Comparison of ENCODE assay signal across 14 cellular contexts in genomic region chr4:147901388-147901787, GRCh38.
DNase-seq lines count a peak whose midpoint lies in the region; ATAC-seq and TF ChIP-seq lines count a peak whose summit lies in the region.
"Had no signal": no experiment of that assay in that cellular context is flagged by ENCODE, and none has a peak within 500 bp of the region (broad histone marks: within the 10 kb centered on the region; RNA-seq: fewer than 3 reads in every experiment).

No MANE protein-coding gene starts in this region.

- H2AK9ac ChIP-seq in IMR-90 (replicated peaks; ENCODE audit: low read depth, low read length, poor library complexity), result no peak overlapping the region

- H4K8ac ChIP-seq in IMR-90 (ENCODE audit: low read depth in 2 of 2, low read length in 2 of 2), result no peak overlapping the region

- DNase-seq in EL (peak; percentile 6), IMR-90 (peak; percentile 38), fibroblast of the aortic adventitia (ENCODE audit: low read depth) (peak; percentile 22), UCSD-AML1 (lab: John Stamatoyannopoulos, UW; ENCODE audit: unreplicated experiment) (no peak), OCI-M1 (lab: John Stamatoyannopoulos, UW) (no peak), suprapubic skin (ENCODE audit: low spot score in 2 of 2) (no peak), HPDE6-E6E7 (ENCODE audit: extremely low spot score) (no peak)
- DNase-seq: BE2C; CD4-positive, alpha-beta memory T cell; DMS79; GF-D8; KG1 had no signal

- no peak overlapping the region for H3K18ac ChIP-seq in IMR-90 (ENCODE audit: low read depth, low read length)

- H4K20me1 ChIP-seq in IMR-90 (ENCODE audit: insufficient read depth, low read length), result no peaks in the 10 kb centered on the region

- H3K4ac ChIP-seq in IMR-90 (ENCODE audit: low read depth, low read length), result no peak overlapping the region

- H3K9me3 ChIP-seq in IMR-90 (ENCODE audit: control insufficient read depth, insufficient read depth, low read length) (no peaks in the 10 kb centered on the region), suprapubic skin (no peaks in the 10 kb centered on the region)
- H3K9me3 ChIP-seq: BE2C had no signal

- intact Hi-C loops in IMR-90 (cut with micrococcal nuclease), result no loop called here

- no peak overlapping the region for H2BK120ac ChIP-seq in IMR-90 (ENCODE audit: low read depth, low read length)

- TF ChIP-seq EP300 in suprapubic skin (IDR thresholded peaks at IDR 0.05), result no peak

- BruUV-seq in IMR-90 (replicated peaks; lab: Mats Ljungman, UMichigan), result no TSS peak

- H3K36me3 ChIP-seq in IMR-90 (ENCODE audit: control insufficient read depth, insufficient read depth, low read length) (no peaks in the 10 kb centered on the region), suprapubic skin (peaks cover 24% of the 10 kb centered on the region)
- H3K36me3 ChIP-seq: BE2C had no signal

- H2BK15ac ChIP-seq in IMR-90 (ENCODE audit: low read depth, low read length), result no peak overlapping the region

- H3K14ac ChIP-seq in IMR-90 (replicated peaks; ENCODE audit: low read depth, low read length), result no peak overlapping the region

- no peak overlapping the region for H2AK5ac ChIP-seq in IMR-90 (ENCODE audit: low read depth, low read length)

- CTCF ChIA-PET in IMR-90 (lab: Yijun Ruan, JAX), result no interaction called here

- TF ChIP-seq POLR2A in IMR-90 (IDR thresholded peaks at IDR 0.05; ENCODE audit: low read depth, low read length) (no peak), suprapubic skin (IDR thresholded peaks at IDR 0.05) (no peak)

- no peak overlapping the region for H2BK5ac ChIP-seq in IMR-90 (ENCODE audit: low read depth, low read length, poor library complexity, severe bottlenecking)

- no CpG with 5 or more reads among the region's 2 CpGs for WGBS in IMR-90 (ENCODE audit: extremely low coverage in 2 of 2, insufficient read length in 1 of 2), 2 experiments
- WGBS in suprapubic skin, result 34% methylated on average over 2 of the region's 2 CpGs

- H3K4me3 ChIP-seq in IMR-90 (ENCODE audit: insufficient read depth, low read depth, low read length), result no peak overlapping the region
- H3K4me3 ChIP-seq in fibroblast of the aortic adventitia (ENCODE audit: low read depth, low read length), result no peak overlapping the region
- no peak overlapping the region for H3K4me3 ChIP-seq in suprapubic skin
- H3K4me3 ChIP-seq: GM23248 had no signal

- no peak overlapping the region for H4K91ac ChIP-seq in IMR-90 (ENCODE audit: insufficient read depth, low read depth, low read length)

- H3K79me1 ChIP-seq in IMR-90 (ENCODE audit: low read depth in 1 of 2, low read length in 2 of 2), result peaks cover 16 to 22% of the 10 kb centered on the region in 2 experiments

- dilution Hi-C loops in IMR-90 (cut with HindIII; ENCODE audit: low sequenced_read_pairs, unreplicated experiment), result no loop called here

- no peaks in the 10 kb centered on the region for H3K27me3 ChIP-seq in IMR-90 (ENCODE audit: control insufficient read depth, insufficient read depth, low read length)
- H3K27me3 ChIP-seq in suprapubic skin, result no peaks in the 10 kb centered on the region
- H3K27me3 ChIP-seq: BE2C had no signal

- POLR2A ChIA-PET in IMR-90 (lab: Charles Lee; ENCODE audit: unreplicated experiment), result no interaction called here

- no peak overlapping the region for H3K4me2 ChIP-seq in IMR-90 (ENCODE audit: low read depth, low read length)

- H3K56ac ChIP-seq in IMR-90 (ENCODE audit: extremely low read depth, insufficient read depth, low read length), result no peak overlapping the region

- H4K5ac ChIP-seq in IMR-90 (ENCODE audit: low read depth, low read length), result no peak overlapping the region

- no peak overlapping the region for H2BK20ac ChIP-seq in IMR-90 (ENCODE audit: low read depth, low read length)

- in situ Hi-C loops in IMR-90 (cut with MboI; ENCODE audit: low sequenced_read_pairs), result no loop called here

- TF ChIP-seq RAD21 in IMR-90 (IDR thresholded peaks at IDR 0.05; ENCODE audit: low read length), result no peak

- peak; percentile 56 for ATAC-seq in IMR-90 (ENCODE audit: low read depth)

- H3K9me1 ChIP-seq in IMR-90 (ENCODE audit: insufficient read depth, low read length), result no peaks in the 10 kb centered on the region; the same call in 1 of the 2 replicates

- H3K23ac ChIP-seq in IMR-90 (ENCODE audit: low read depth, low read length), result no peak overlapping the region

- H2AFZ ChIP-seq in IMR-90 (replicated peaks; ENCODE audit: low read length, poor library complexity), result no peak overlapping the region
- H2AFZ ChIP-seq: GM23248 had no signal

- H3K9ac ChIP-seq in IMR-90 (ENCODE audit: low read depth, low read length), result no peak overlapping the region
- H3K9ac ChIP-seq: GM23248 had no signal

- H3K27ac ChIP-seq in IMR-90 (ENCODE audit: insufficient read depth, low read length) (no peak overlapping the region), suprapubic skin (no peak overlapping the region)
- H3K27ac ChIP-seq: C4-2B, GM23248 had no signal

- H3K4me1 ChIP-seq in IMR-90 (ENCODE audit: control insufficient read depth, insufficient read depth, low read length) (peaks cover 6% of the 10 kb centered on the region), suprapubic skin (no peaks in the 10 kb centered on the region)
- H3K4me1 ChIP-seq: BE2C had no signal

- TF ChIP-seq CTCF in IMR-90 (conservative IDR thresholded peaks at IDR 0.05; ENCODE audit: low read depth, low read length) (no peak), fibroblast of the aortic adventitia (IDR thresholded peaks at IDR 0.05; ENCODE audit: insufficient read depth, low read length) (no peak), suprapubic skin (IDR thresholded peaks at IDR 0.05) (no peak)

TF ChIP-seq in IMR-90, 13 proteins besides CTCF, POLR2A, EP300 and RAD21:
- TF ChIP-seq FOS (IDR thresholded peaks at IDR 0.05; ENCODE audit: low read depth, low read length) (no peak), RCOR1 (IDR thresholded peaks at IDR 0.05; ENCODE audit: insufficient replicate concordance, low read length) (no peak), MXI1 (IDR thresholded peaks at IDR 0.05; ENCODE audit: borderline replicate concordance, low read depth, low read length) (no peak), CHD1 (IDR thresholded peaks at IDR 0.05; ENCODE audit: low read depth, low read length) (no peak), NFE2L2 (IDR thresholded peaks at IDR 0.05; ENCODE audit: low read depth, low read length) (no peak), MAZ (IDR thresholded peaks at IDR 0.05; ENCODE audit: borderline replicate concordance, low read depth, low read length) (no peak), USF2 (IDR thresholded peaks at IDR 0.05; ENCODE audit: low read depth, low read length) (no peak), CEBPB (IDR thresholded peaks at IDR 0.05; ENCODE audit: low read depth, low read length) (no peak), RFX5 (IDR thresholded peaks at IDR 0.05; ENCODE audit: low read depth, low read length) (no peak)

Comparison
In these comparisons a context has a peak if more than half of its experiments do, and no peak if none do; other contexts are left out.
1. DNase-seq: peak in EL (single experiment), IMR-90 (single experiment) and fibroblast of the aortic adventitia (single experiment); none in UCSD-AML1 (single experiment), OCI-M1 (single experiment), suprapubic skin (0 of 2) and HPDE6-E6E7 (single experiment).